Comparison of ENCODE assay signal across 31 cellular contexts in the genomic region with DNA sequence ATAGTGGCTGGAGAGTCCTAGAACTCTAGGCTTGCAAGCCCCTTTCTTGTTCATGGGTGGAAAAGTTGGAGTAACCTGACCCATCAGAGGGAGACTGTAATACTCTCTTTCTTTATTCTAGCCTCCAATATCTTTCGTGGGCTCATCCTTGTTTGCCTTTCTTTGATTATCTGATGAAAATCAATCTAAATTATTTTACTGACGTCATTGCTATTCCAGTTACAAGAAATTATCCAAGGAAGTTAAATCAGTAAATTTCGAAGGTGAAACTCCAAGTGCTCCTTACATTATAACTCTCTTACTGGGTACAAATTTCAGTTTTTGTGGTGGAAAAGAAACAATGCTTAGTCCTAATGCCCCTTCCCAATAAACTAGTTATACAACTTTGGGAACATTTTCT.
DNase-seq lines count a peak whose midpoint lies in the region; ATAC-seq, FAIRE-seq and TF ChIP-seq lines count a peak whose summit lies in the region.
"Had no signal": no experiment of that assay in that cellular context is flagged by ENCODE, and none has a peak within 500 bp of the region (broad histone marks: within the 10 kb centered on the region; RNA-seq: fewer than 3 reads in every experiment).

No MANE protein-coding gene starts in this region.

- CTCF ChIA-PET in HepG2 (lab: Yijun Ruan, JAX; ENCODE audit: low intra/inter-chr PET ratio, low total read pairs) (no interaction called here), HEK293 (lab: Yijun Ruan, JAX) (no interaction called here)

- H4K20me1 ChIP-seq in HepG2 (ENCODE audit: insufficient read depth, low read length) = no peaks in the 10 kb centered on the region
- H4K20me1 ChIP-seq: BLaER1; BLaER1 treated with 17β-estradiol and CSF1 and Interleukin-3, amounts not matched to agents 10 nM and 100 nM had no signal

- no peak for DNase-seq in HepG2 (ENCODE audit: low spot score)
- DNase-seq in right lobe of liver = no peak
- no peak for DNase-seq in coronary artery (ENCODE audit: low spot score)
- DNase-seq: 8988T; ACHN; AML-193; BE2C; C1 segment of cervical spinal cord; Caco-2; Calu3; CD4-positive, alpha-beta memory T cell; CD4-positive, alpha-beta T cell; CD4-positive, CD25-positive, alpha-beta regulatory T cell; CD8-positive, alpha-beta memory T cell; CD8-positive, alpha-beta T cell; COR-L47; DMS 273 treated with DMSO at 0.1 percent for 48 hours; DMS153; DMS53; DMS79; DMS79 treated with DMSO at 0.1 percent for 48 hours; DND-41; EL had no signal

- H3K79me2 ChIP-seq in HepG2 (ENCODE audit: insufficient read depth, low read length) = no peaks in the 10 kb centered on the region

- TF ChIP-seq POLR2A in HepG2 (IDR thresholded peaks at IDR 0.05; ENCODE audit: insufficient read depth in 1 of 2, low read depth in 2 of 2, low read length in 2 of 2) = no peak
- no peak for TF ChIP-seq POLR2A in right lobe of liver (IDR thresholded peaks at IDR 0.05)

- ATAC-seq in HepG2 = no peak
- no peak for ATAC-seq in right lobe of liver
- ATAC-seq: A549; CD8-positive, alpha-beta T cell had no signal

- H3K27me3 ChIP-seq in HepG2 (ENCODE audit: control insufficient read depth in 1 of 2, insufficient read depth in 2 of 2, low read length in 2 of 2) (no peaks in the 10 kb centered on the region), right lobe of liver (no peaks in the 10 kb centered on the region)
- H3K27me3 ChIP-seq: BE2C; BLaER1; BLaER1 treated with 17β-estradiol and CSF1 and Interleukin-3, amounts not matched to agents 10 nM and 100 nM had no signal

- H3K9me3 ChIP-seq in HepG2 (ENCODE audit: low read length) (no peaks in the 10 kb centered on the region; the same call in 1 of the 2 replicates), right lobe of liver (no peaks in the 10 kb centered on the region), HEK293 (ENCODE audit: control insufficient read depth, insufficient read depth, low read depth, low read length) (no peaks in the 10 kb centered on the region)
- H3K9me3 ChIP-seq: A549, BE2C, Caco-2 had no signal

- no peaks in the 10 kb centered on the region for H3K4me1 ChIP-seq in HepG2 (ENCODE audit: insufficient read depth, low read length)
- no peaks in the 10 kb centered on the region for H3K4me1 ChIP-seq in right lobe of liver
- H3K4me1 ChIP-seq in HEK293 (ENCODE audit: control insufficient read depth, insufficient read depth, low read length) = no peaks in the 10 kb centered on the region
- H3K4me1 ChIP-seq: A549, BE2C, Caco-2 had no signal

- TF ChIP-seq RAD21 in HepG2 (CRISPR knock-in tag; IDR thresholded peaks at IDR 0.05) = no peak

- WGBS in HepG2 (ENCODE audit: low lambda C conversion rate) = 2% methylated on average over 3 of the region's 3 CpGs
- 33% methylated on average over 3 of the region's 3 CpGs for WGBS in right lobe of liver (ENCODE audit: insufficient coverage, low coverage, low lambda C conversion rate, missing lambda C conversion rate)

- FAIRE-seq in HepG2 (lab: Jason Lieb, UNC) = no peak
- FAIRE-seq: A204.1, A549, D721Med had no signal

- POLR2A ChIA-PET in HepG2 (lab: Yijun Ruan, JAX) (no interaction called here), HEK293 (lab: Yijun Ruan, JAX) (no interaction called here)

- H3K4me3 ChIP-seq in HepG2 (replicated peaks in 1 of 3; ENCODE audit: insufficient read depth in 1 of 3, low read depth in 2 of 3, low read length in 3 of 3) (no peak overlapping the region), right lobe of liver (no peak overlapping the region), HEK293 (ENCODE audit: low read depth, low read length) (no peak overlapping the region), coronary artery (no peak overlapping the region)
- H3K4me3 ChIP-seq: A549; BLaER1; BLaER1 treated with 17β-estradiol and CSF1 and Interleukin-3, amounts not matched to agents 10 nM and 100 nM had no signal

- no peaks in the 10 kb centered on the region for H3K36me3 ChIP-seq in HepG2 (replicated peaks in 1 of 2; ENCODE audit: control insufficient read depth in 1 of 2, insufficient read depth in 2 of 2, low read length in 2 of 2)
- H3K36me3 ChIP-seq in right lobe of liver = no peaks in the 10 kb centered on the region
- no peaks in the 10 kb centered on the region for H3K36me3 ChIP-seq in HEK293 (ENCODE audit: control insufficient read depth in 2 of 2, insufficient read depth in 1 of 2, low read length in 2 of 2)
- H3K36me3 ChIP-seq: BE2C; BLaER1; BLaER1 treated with 17β-estradiol and CSF1 and Interleukin-3, amounts not matched to agents 10 nM and 100 nM had no signal

- intact Hi-C loops in HepG2 (cut with micrococcal nuclease; ENCODE audit: unreplicated experiment) (no loop called here), right lobe of liver (cut with DNase I) (no loop called here)

- no peak for TF ChIP-seq EP300 in HepG2 (IDR thresholded peaks at IDR 0.05; ENCODE audit: low read depth in 2 of 2, low read length in 2 of 2)
- no peak for TF ChIP-seq EP300 in HepG2 (CRISPR knock-in tag; IDR thresholded peaks at IDR 0.05; ENCODE audit: borderline replicate concordance)

- H2AFZ ChIP-seq in HepG2 (ENCODE audit: low read length) = no peak overlapping the region

- H3K27ac ChIP-seq in HepG2 (ENCODE audit: extremely low read length, insufficient read depth, low read length) (no peak overlapping the region), right lobe of liver (no peak overlapping the region), HEK293 (ENCODE audit: extremely low read depth, low read depth, low read length) (no peak overlapping the region), coronary artery (no peak overlapping the region)
- H3K27ac ChIP-seq: 22Rv1; A549; BLaER1; BLaER1 treated with 17β-estradiol and CSF1 and Interleukin-3, amounts not matched to agents 10 nM and 100 nM; C4-2B had no signal

- no peak overlapping the region for H3K9ac ChIP-seq in HepG2 (ENCODE audit: insufficient read depth, low read depth, low read length)
- H3K9ac ChIP-seq: BLaER1; BLaER1 treated with 17β-estradiol and CSF1 and Interleukin-3, amounts not matched to agents 10 nM and 100 nM had no signal

- no peak overlapping the region for H3K4me2 ChIP-seq in HepG2 (ENCODE audit: low read depth, low read length)
- H3K4me2 ChIP-seq: A549; BLaER1; BLaER1 treated with 17β-estradiol and CSF1 and Interleukin-3, amounts not matched to agents 10 nM and 100 nM had no signal

- TF ChIP-seq CTCF in HepG2 (CRISPR knock-in tag; IDR thresholded peaks at IDR 0.05) (no peak), right lobe of liver (IDR thresholded peaks at IDR 0.05) (no peak), HEK293 (tag by site-specific recombination; IDR thresholded peaks at IDR 0.05) (no peak), coronary artery (IDR thresholded peaks at IDR 0.05) (no peak)

- in situ Hi-C loops in HepG2 (cut with HindIII; ENCODE audit: extremely low pct_ligation_motif_present, low pct_unique_long_range_greater_than_20kb) = no loop called here

- no TSS peak for BruUV-seq in HepG2 (replicated peaks; lab: Mats Ljungman, UMichigan)

TF ChIP-seq in HepG2, 621 proteins besides CTCF, POLR2A, EP300 and RAD21:
- TF ChIP-seq ZNF891 (CRISPR knock-in tag; IDR thresholded peaks at IDR 0.05) = no peak
- TF ChIP-seq, protein P1, sequence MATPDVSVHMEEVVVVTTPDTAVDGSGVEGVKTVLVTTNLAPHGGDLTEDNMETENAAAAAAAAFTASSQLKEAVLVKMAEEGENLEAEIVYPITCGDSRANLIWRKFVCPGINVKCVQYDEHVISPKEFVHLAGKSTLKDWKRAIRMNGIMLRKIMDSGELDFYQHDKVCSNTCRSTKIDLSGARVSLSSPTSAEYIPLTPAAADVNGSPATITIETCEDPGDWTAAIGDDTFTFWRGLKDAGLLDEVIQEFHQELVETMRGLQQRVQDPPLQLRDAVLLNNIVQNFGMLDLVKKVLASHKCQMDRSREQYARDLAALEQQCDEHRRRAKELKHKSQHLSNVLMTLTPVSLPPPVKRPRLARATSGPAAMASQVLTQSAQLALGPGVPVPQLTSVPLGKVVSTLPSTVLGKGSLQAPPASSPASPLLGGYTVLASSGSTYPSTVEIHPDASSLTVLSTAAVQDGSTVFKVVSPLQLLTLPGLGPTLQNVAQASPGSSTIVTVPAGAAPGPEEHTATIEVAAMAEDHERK (CRISPR knock-in tag; IDR thresholded peaks at IDR 0.05; ENCODE audit: low read depth) = no peak
- no peak for TF ChIP-seq FOXK2 (IDR thresholded peaks at IDR 0.05)
- peak; percentile 77 for TF ChIP-seq ATF7 (IDR thresholded peaks at IDR 0.05)
- no peak for TF ChIP-seq ATF7 (CRISPR knock-in tag; IDR thresholded peaks at IDR 0.05)
- TF ChIP-seq CREB1 (IDR thresholded peaks at IDR 0.05) = peak; percentile 66
- no peak for TF ChIP-seq CREB1 (CRISPR knock-in tag; IDR thresholded peaks at IDR 0.05)

TF ChIP-seq in HEK293, 187 proteins besides CTCF, POLR2A, EP300 and RAD21:
- TF ChIP-seq OVOL3 (tag by site-specific recombination; IDR thresholded peaks at IDR 0.05) (no peak), ATF2 (tag by site-specific recombination; IDR thresholded peaks at IDR 0.05; ENCODE audit: low read depth) (peak; percentile 63; the same call in 1 of the 2 replicates), KLF9 (tag by site-specific recombination; IDR thresholded peaks at IDR 0.05; ENCODE audit: low read depth) (no peak), SCRT2 (tag by site-specific recombination; IDR thresholded peaks at IDR 0.05) (no peak)
- TF ChIP-seq, protein P2, sequence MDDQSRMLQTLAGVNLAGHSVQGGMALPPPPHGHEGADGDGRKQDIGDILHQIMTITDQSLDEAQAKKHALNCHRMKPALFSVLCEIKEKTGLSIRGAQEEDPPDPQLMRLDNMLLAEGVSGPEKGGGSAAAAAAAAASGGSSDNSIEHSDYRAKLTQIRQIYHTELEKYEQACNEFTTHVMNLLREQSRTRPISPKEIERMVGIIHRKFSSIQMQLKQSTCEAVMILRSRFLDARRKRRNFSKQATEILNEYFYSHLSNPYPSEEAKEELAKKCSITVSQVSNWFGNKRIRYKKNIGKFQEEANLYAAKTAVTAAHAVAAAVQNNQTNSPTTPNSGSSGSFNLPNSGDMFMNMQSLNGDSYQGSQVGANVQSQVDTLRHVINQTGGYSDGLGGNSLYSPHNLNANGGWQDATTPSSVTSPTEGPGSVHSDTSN (CRISPR knock-in tag; IDR thresholded peaks at IDR 0.05) = no peak

Comparison
In these comparisons a context has a peak if more than half of its experiments do, and no peak if none do; other contexts are left out.
1. Of the 63 proteins assayed by ChIP-seq in both HepG2 and HEK293: peak only in HepG2: none; only in HEK293: ATF2; in both: none; in neither: 62.